8 cellular contexts compared by ENCODE assay signal in the genomic region with DNA sequence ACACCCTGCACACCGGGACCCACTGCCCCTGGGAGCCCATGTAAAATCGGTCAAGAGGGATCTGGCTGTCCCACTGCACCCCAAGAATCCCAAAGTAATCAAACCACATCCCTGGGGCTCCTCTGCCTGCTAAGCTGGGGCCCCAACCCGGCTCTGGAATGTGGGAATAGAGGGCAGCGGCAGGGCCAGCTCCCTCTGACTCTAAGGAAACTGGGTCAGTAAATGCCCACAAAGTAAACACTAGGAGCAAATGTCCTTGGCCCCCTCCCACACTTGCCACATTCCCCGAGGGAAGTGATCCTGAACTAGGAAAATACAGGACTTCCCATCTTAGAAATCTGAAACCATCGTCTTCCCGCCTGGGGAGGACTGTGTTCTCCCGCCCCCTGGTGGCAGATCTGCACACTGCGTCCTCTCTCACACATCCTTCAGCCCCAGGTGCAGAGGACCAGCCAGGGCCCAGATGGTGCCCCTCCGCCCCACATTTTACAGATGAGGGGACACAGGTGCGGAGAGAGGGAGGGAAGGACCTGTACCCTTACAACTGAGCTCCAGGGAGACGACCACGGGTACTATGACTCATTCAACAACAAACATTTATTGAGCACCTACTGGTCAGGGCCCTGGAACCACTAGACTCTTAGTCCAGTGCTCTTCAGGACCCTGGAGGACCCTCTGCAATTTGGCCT. TPM values are rescaled to one million over a fixed set of nuclear protein-coding genes. Genes with fewer than 3 reads are reported as not detected.
DNase-seq lines count a peak whose midpoint lies in the region; ATAC-seq and TF ChIP-seq lines count a peak whose summit lies in the region.

No MANE protein-coding gene starts in this region.

- no peaks in the 10 kb centered on the region for H3K9me3 Mint-ChIP-seq in H9

- H3T11ph ChIP-seq in H9 (ENCODE audit: low read length): no peak overlapping the region

- no peaks in the 10 kb centered on the region for H3K79me2 ChIP-seq in H9 (ENCODE audit: insufficient read depth, low read length)

- H2AK5ac ChIP-seq in H9 (ENCODE audit: insufficient read length, low read length): no peak overlapping the region

- H2BK15ac ChIP-seq in H9 (ENCODE audit: low read depth, low read length): no peak overlapping the region

- no peak overlapping the region for H2BK120ac ChIP-seq in H9 (ENCODE audit: low read depth, low read length, poor library complexity, severe bottlenecking)

- H3K9ac ChIP-seq in H9 (ENCODE audit: extremely low read depth, insufficient read length, low read length): no peak overlapping the region

- H3K27me3 Mint-ChIP-seq in H9 (ENCODE audit: low read depth): peaks cover 4% of the 10 kb centered on the region

- H3K27ac Mint-ChIP-seq in H9: peak overlapping the region; percentile 83 to 91 (median 85); a peak in 4 of 7 replicates

- no peak overlapping the region for H3K23ac ChIP-seq in H9 (ENCODE audit: insufficient read length, low read depth, low read length)

- H3K27ac ChIP-seq in H9 (ENCODE audit: insufficient read length, low read depth, low read length): no peak overlapping the region

- no peak for ATAC-seq in GM18868 (IDR thresholded peaks at IDR 0.05; ENCODE audit: unreplicated experiment)

- H3K18ac ChIP-seq in H9 (ENCODE audit: insufficient read length, low read depth, low read length): peak overlapping the region; percentile 46

- no peak overlapping the region for H2AFZ ChIP-seq in H9 (ENCODE audit: low read length)

- no peaks in the 10 kb centered on the region for H3K23me2 ChIP-seq in H9 (ENCODE audit: insufficient read length, low read depth, low read length, poor library complexity, severe bottlenecking)

- DNase-seq in AG09309 (ENCODE audit: low read depth): no peak
- DNase-seq in H9: peak; percentile 92
- peak; percentile 96 for DNase-seq in NCI-H510A treated with DMSO at 0.1 percent for 48 hours (lab: John Stamatoyannopoulos, UW)
- DNase-seq in activated CD4-positive, alpha-beta T cell treated with anti-CD3 and anti-CD28 coated beads, Interleukin-2, amount 50 U/mL, for 48 hours: peak; percentile 80 to 84
- peak; percentile 62 for DNase-seq in effector CD8-positive, alpha-beta T cell (lab: John Stamatoyannopoulos, UW)
- DNase-seq in lung microvascular endothelial cell (ENCODE audit: low read depth in 2 of 2): peak; percentile 75 to 80
- DNase-seq in stimulated activated CD8-positive, alpha-beta memory T cell treated with anti-CD3 and anti-CD28 coated beads, Interleukin-12 subunit alpha, Interleukin-12 subunit beta, amount 100 ng/mL, for 4 hours (ENCODE audit: low read depth): peak; percentile 46

- no peaks in the 10 kb centered on the region; the same call in 1 of the 2 replicates for H3K4me1 ChIP-seq in H9 (ENCODE audit: insufficient read depth, low read length)

- H3K79me1 ChIP-seq in H9 (ENCODE audit: insufficient read depth, low read depth, low read length, poor library complexity, severe bottlenecking): no peaks in the 10 kb centered on the region

- H4K20me1 ChIP-seq in H9 (ENCODE audit: control insufficient read depth, insufficient read depth, insufficient read length): no peaks in the 10 kb centered on the region

- peak overlapping the region; percentile 18 for H3K4me2 ChIP-seq in H9 (ENCODE audit: insufficient read depth, insufficient read length, low read length)

- peaks cover 22 to 27% of the 10 kb centered on the region in 2 experiments for H3K4me1 Mint-ChIP-seq in H9

- no peaks in the 10 kb centered on the region for H3K27me3 ChIP-seq in H9 (ENCODE audit: insufficient read depth, low read length)

- H3K4ac ChIP-seq in H9 (ENCODE audit: low read depth, low read length): no peak overlapping the region

- no peak overlapping the region; the same call in 1 of the 2 replicates for H3K14ac ChIP-seq in H9 (ENCODE audit: insufficient read depth, low read length)

- no peak overlapping the region for H4K5ac ChIP-seq in H9 (ENCODE audit: insufficient read length, low read depth, low read length)

- H3K9me3 ChIP-seq in H9 (ENCODE audit: control insufficient read depth, low read depth, low read length): no peaks in the 10 kb centered on the region

- TF ChIP-seq CTCF in AG09309 (IDR thresholded peaks at IDR 0.05; ENCODE audit: control insufficient read depth, insufficient read depth, low read depth, low read length, missing control alignments): peak; percentile 96
- peak; percentile 98 for TF ChIP-seq CTCF in H9 (conservative IDR thresholded peaks at IDR 0.05)

- H3K36me3 Mint-ChIP-seq in H9 (ENCODE audit: insufficient read depth in 1 of 3, low read depth in 3 of 3): peaks cover 12 to 18% (median 16%) of the 10 kb centered on the region in 3 experiments; a peak in 6 of 7 replicates

- no peak overlapping the region for H4K8ac ChIP-seq in H9 (replicated peaks; ENCODE audit: insufficient read length, low read depth, low read length)

- H3K56ac ChIP-seq in H9 (ENCODE audit: insufficient read length, low read depth, low read length): no peak overlapping the region

- WGBS in H9 (ENCODE audit: extremely low coverage, insufficient read length, low lambda C conversion rate): no CpG with 5 or more reads among the region's 13 CpGs

- H3K4me3 ChIP-seq in AG09309 (ENCODE audit: control insufficient read depth, low read depth, low read length): no peak overlapping the region

- H3K4me3 Mint-ChIP-seq in H9: peak overlapping the region; percentile 28 to 66

- no peak overlapping the region for H4K91ac ChIP-seq in H9 (ENCODE audit: insufficient read length, low read depth, low read length)

- H2BK20ac ChIP-seq in H9 (ENCODE audit: low read depth, low read length, poor library complexity, severe bottlenecking): no peak overlapping the region

- no peak overlapping the region for H2BK12ac ChIP-seq in H9 (ENCODE audit: insufficient read length, low read depth, low read length)

- H2BK5ac ChIP-seq in H9 (ENCODE audit: insufficient read length, low read length): no peak overlapping the region

RNA-seq across cellular contexts. Expression of gene P3H4, which starts 10.2 kb away (rescaled TPM):
- 22.9 and 24.0 TPM in 2 replicates for total RNA-seq in H9 (2021)
- 41.8 and 51.2 TPM in 2 replicates for total RNA-seq in lung microvascular endothelial cell

RNA-seq across cellular contexts. Expression of gene FKBP10, which starts 11.3 kb away (rescaled TPM):
- total RNA-seq in H9 (2021): 166 TPM in 2 replicates
- 95.7 and 106 TPM in 2 replicates for total RNA-seq in lung microvascular endothelial cell

RNA-seq across cellular contexts. Expression of gene JUP, which starts 15.0 kb away (rescaled TPM):
- total RNA-seq in H9 (2021): 87.9 and 90.1 TPM in 2 replicates
- total RNA-seq in lung microvascular endothelial cell: 216 and 333 TPM in 2 replicates

RNA-seq across cellular contexts. Expression of gene NT5C3B, which starts 34.5 kb away (rescaled TPM):
- total RNA-seq in H9 (2021) (66.2 and 76.1 TPM in 2 replicates), lung microvascular endothelial cell (64.7 and 74.5 TPM in 2 replicates)

RNA-seq across cellular contexts. Expression of gene KLHL10, which starts 36.1 kb away (rescaled TPM):
- total RNA-seq in H9 (2021) (0.22 and 0.46 TPM in 2 replicates), lung microvascular endothelial cell (not detected in 2 replicates)
